10 cellular contexts compared by ENCODE assay signal in the genomic region with DNA sequence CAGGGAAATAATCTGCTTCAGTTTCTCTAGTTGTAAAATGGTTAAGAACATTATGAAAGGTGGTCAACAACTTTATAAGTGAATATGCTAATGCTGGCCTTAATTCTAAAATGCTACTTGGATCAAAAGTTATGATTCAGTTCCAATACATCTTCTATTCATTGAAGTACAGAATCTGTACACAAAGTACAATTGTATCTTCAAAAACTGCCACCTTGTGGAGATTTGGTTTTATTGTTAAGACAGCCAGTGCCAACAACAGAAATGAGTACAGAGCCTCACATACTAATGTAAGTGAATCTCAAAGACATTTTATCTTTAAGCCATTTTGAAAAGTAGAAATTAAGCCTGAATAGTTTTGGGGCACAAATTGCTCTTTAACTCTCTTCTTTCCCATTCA.
DNase-seq lines count a peak whose midpoint lies in the region; ATAC-seq and TF ChIP-seq lines count a peak whose summit lies in the region.
"Had no signal": no experiment of that assay in that cellular context is flagged by ENCODE, and none has a peak within 500 bp of the region (broad histone marks: within the 10 kb centered on the region; RNA-seq: fewer than 3 reads in every experiment).

No MANE protein-coding gene starts in this region.

- H3K9me2 ChIP-seq in SU-DHL-6 (replicated peaks; ENCODE audit: insufficient read depth, low read length): no peaks in the 10 kb centered on the region

- in situ Hi-C loops in gastrocnemius medialis (cut with MboI; ENCODE audit: low sequenced_read_pairs in 4 of 4): no loop called here

- TF ChIP-seq POLR2A in tibial nerve (IDR thresholded peaks at IDR 0.05) (no peak), gastrocnemius medialis (IDR thresholded peaks at IDR 0.05) (no peak)

- CTCF ChIA-PET in GM10248 (lab: Yijun Ruan, JAX): interaction anchor here (1.0 kb wide), 1 partner anchor 10 kb away, joined by 4 read pairs; no protein-coding TSS in a partner anchor

- H3K27ac Mint-ChIP-seq in activated T-helper 1 cell treated with anti-CD3 and anti-CD28 coated beads, Interleukin-12 subunit alpha, Interleukin-12 subunit beta, Interleukin-2, Interleukin-4 antibody, amounts not matched to agents 30 ng/mL and 10 ng/mL and 1 ng/mL, durations not matched to agents 14 hours and 24 hours and 36 hours: no peak overlapping the region

- DNase-seq in GM10248 (ENCODE audit: extremely low spot score) (peak; percentile 16), inferior parietal cortex (ENCODE audit: extremely low spot score) (peak; percentile 76), tibial nerve (ENCODE audit: low spot score in 2 of 2) (no peak), gastrocnemius medialis (no peak), GOT3 (lab: John Stamatoyannopoulos, UW) (no peak)
- no peak for DNase-seq in activated T-helper 1 cell treated with anti-CD3 and anti-CD28 coated beads, Interleukin-12 subunit alpha, Interleukin-12 subunit beta, Interleukin-2, Interleukin-4 antibody, amounts not matched to agents 30 ng/mL and 10 ng/mL and 1 ng/mL, durations not matched to agents 14 hours and 24 hours and 36 hours (ENCODE audit: low spot score)

- intact Hi-C loops in gastrocnemius medialis (cut with DNase I; ENCODE audit: low total_unique reads): no loop called here
- intact Hi-C loops in activated T-helper 1 cell treated with anti-CD3 and anti-CD28 coated beads, Interleukin-12 subunit alpha, Interleukin-12 subunit beta, Interleukin-2, Interleukin-4 antibody, amounts not matched to agents 30 ng/mL and 10 ng/mL and 1 ng/mL, durations not matched to agents 14 hours and 24 hours and 36 hours (cut with micrococcal nuclease): no loop called here

- no peaks in the 10 kb centered on the region for H3K36me3 Mint-ChIP-seq in activated T-helper 1 cell treated with anti-CD3 and anti-CD28 coated beads, Interleukin-12 subunit alpha, Interleukin-12 subunit beta, Interleukin-2, Interleukin-4 antibody, amounts not matched to agents 30 ng/mL and 10 ng/mL and 1 ng/mL, durations not matched to agents 14 hours and 24 hours and 36 hours (ENCODE audit: low read depth)

- H3K9me3 ChIP-seq in SU-DHL-6 (ENCODE audit: insufficient read depth, low read length) (no peaks in the 10 kb centered on the region), tibial nerve (no peaks in the 10 kb centered on the region), gastrocnemius medialis (no peaks in the 10 kb centered on the region)
- H3K9me3 ChIP-seq: neutrophil, SJCRH30 had no signal

- TF ChIP-seq CTCF in GM10248 (IDR thresholded peaks at IDR 0.05; ENCODE audit: control extremely low read depth, extremely low read depth, low read depth, missing control alignments) (no peak), SU-DHL-6 (IDR thresholded peaks at IDR 0.05; ENCODE audit: insufficient read depth, low read length, poor library complexity, severe bottlenecking) (peak; percentile 27), tibial nerve (IDR thresholded peaks at IDR 0.05) (no peak), gastrocnemius medialis (IDR thresholded peaks at IDR 0.05 in 4 of 5, conservative IDR thresholded peaks at IDR 0.05 in 1 of 5) (no peak)

- ATAC-seq in HG03565 (IDR thresholded peaks at IDR 0.05; ENCODE audit: unreplicated experiment): peak; percentile 48
- ATAC-seq in gastrocnemius medialis: no peak

- H3K4me3 ChIP-seq in SU-DHL-6 (ENCODE audit: insufficient read depth, low read length, poor library complexity, severe bottlenecking) (no peak overlapping the region), tibial nerve (no peak overlapping the region), gastrocnemius medialis (no peak overlapping the region)
- H3K4me3 ChIP-seq: SJCRH30 had no signal

- no peak overlapping the region for H3K9ac ChIP-seq in SU-DHL-6 (ENCODE audit: low read length)

- no peak overlapping the region for H3K4me2 ChIP-seq in SU-DHL-6 (ENCODE audit: low read depth, low read length, poor library complexity, severe bottlenecking)

- H3K79me2 ChIP-seq in SU-DHL-6 (ENCODE audit: insufficient read depth, low read length): no peaks in the 10 kb centered on the region

- no peaks in the 10 kb centered on the region for H4K20me1 ChIP-seq in SU-DHL-6 (ENCODE audit: low read depth, low read length)

- no peak overlapping the region for H2AFZ ChIP-seq in SU-DHL-6 (ENCODE audit: low read depth, low read length, severe bottlenecking)

- H3K36me3 ChIP-seq in SU-DHL-6 (ENCODE audit: low read length) (no peaks in the 10 kb centered on the region), tibial nerve (no peaks in the 10 kb centered on the region), gastrocnemius medialis (no peaks in the 10 kb centered on the region)
- H3K36me3 ChIP-seq: neutrophil, SJCRH30 had no signal

- no peak overlapping the region for H3K27ac ChIP-seq in SU-DHL-6 (ENCODE audit: low read depth, low read length)
- H3K27ac ChIP-seq in tibial nerve: no peak overlapping the region
- no peak overlapping the region for H3K27ac ChIP-seq in gastrocnemius medialis
- H3K27ac ChIP-seq: neutrophil, SJCRH30 had no signal

- no peaks in the 10 kb centered on the region for H3F3A ChIP-seq in SU-DHL-6 (ENCODE audit: insufficient read depth)

- peaks cover 2% of the 10 kb centered on the region for H3K27me3 Mint-ChIP-seq in activated T-helper 1 cell treated with anti-CD3 and anti-CD28 coated beads, Interleukin-12 subunit alpha, Interleukin-12 subunit beta, Interleukin-2, Interleukin-4 antibody, amounts not matched to agents 30 ng/mL and 10 ng/mL and 1 ng/mL, durations not matched to agents 14 hours and 24 hours and 36 hours (ENCODE audit: insufficient read depth)

- POLR2A ChIA-PET in GM10248 (lab: Yijun Ruan, JAX): no interaction called here

- H3K9me3 Mint-ChIP-seq in activated T-helper 1 cell treated with anti-CD3 and anti-CD28 coated beads, Interleukin-12 subunit alpha, Interleukin-12 subunit beta, Interleukin-2, Interleukin-4 antibody, amounts not matched to agents 30 ng/mL and 10 ng/mL and 1 ng/mL, durations not matched to agents 14 hours and 24 hours and 36 hours: no peaks in the 10 kb centered on the region

- no peaks in the 10 kb centered on the region for H3K4me1 ChIP-seq in tibial nerve
- H3K4me1 ChIP-seq in gastrocnemius medialis: no peaks in the 10 kb centered on the region
- H3K4me1 ChIP-seq: SJCRH30 had no signal

- H3K4me1 Mint-ChIP-seq in activated T-helper 1 cell treated with anti-CD3 and anti-CD28 coated beads, Interleukin-12 subunit alpha, Interleukin-12 subunit beta, Interleukin-2, Interleukin-4 antibody, amounts not matched to agents 30 ng/mL and 10 ng/mL and 1 ng/mL, durations not matched to agents 14 hours and 24 hours and 36 hours (ENCODE audit: low read depth): no peaks in the 10 kb centered on the region

- no peak overlapping the region for H3K4me3 Mint-ChIP-seq in activated T-helper 1 cell treated with anti-CD3 and anti-CD28 coated beads, Interleukin-12 subunit alpha, Interleukin-12 subunit beta, Interleukin-2, Interleukin-4 antibody, amounts not matched to agents 30 ng/mL and 10 ng/mL and 1 ng/mL, durations not matched to agents 14 hours and 24 hours and 36 hours

- no peaks in the 10 kb centered on the region for H3K27me3 ChIP-seq in SU-DHL-6 (ENCODE audit: low read length)
- H3K27me3 ChIP-seq in tibial nerve: no peaks in the 10 kb centered on the region
- H3K27me3 ChIP-seq in gastrocnemius medialis: no peaks in the 10 kb centered on the region
- H3K27me3 ChIP-seq: neutrophil had no signal

- TF ChIP-seq EP300 in tibial nerve (IDR thresholded peaks at IDR 0.05): no peak

Comparison
In these comparisons a context has a peak if more than half of its experiments do, and no peak if none do; other contexts are left out.
1. DNase-seq: peak in GM10248 (single experiment) and inferior parietal cortex (single experiment); none in tibial nerve (0 of 2), gastrocnemius medialis (0 of 2), activated T-helper 1 cell treated with anti-CD3 and anti-CD28 coated beads, Interleukin-12 subunit alpha, Interleukin-12 subunit beta, Interleukin-2, Interleukin-4 antibody, amounts not matched to agents 30 ng/mL and 10 ng/mL and 1 ng/mL, durations not matched to agents 14 hours and 24 hours and 36 hours (single experiment) and GOT3 (single experiment).